7 cellular contexts compared by ENCODE assay signal in the genomic region with DNA sequence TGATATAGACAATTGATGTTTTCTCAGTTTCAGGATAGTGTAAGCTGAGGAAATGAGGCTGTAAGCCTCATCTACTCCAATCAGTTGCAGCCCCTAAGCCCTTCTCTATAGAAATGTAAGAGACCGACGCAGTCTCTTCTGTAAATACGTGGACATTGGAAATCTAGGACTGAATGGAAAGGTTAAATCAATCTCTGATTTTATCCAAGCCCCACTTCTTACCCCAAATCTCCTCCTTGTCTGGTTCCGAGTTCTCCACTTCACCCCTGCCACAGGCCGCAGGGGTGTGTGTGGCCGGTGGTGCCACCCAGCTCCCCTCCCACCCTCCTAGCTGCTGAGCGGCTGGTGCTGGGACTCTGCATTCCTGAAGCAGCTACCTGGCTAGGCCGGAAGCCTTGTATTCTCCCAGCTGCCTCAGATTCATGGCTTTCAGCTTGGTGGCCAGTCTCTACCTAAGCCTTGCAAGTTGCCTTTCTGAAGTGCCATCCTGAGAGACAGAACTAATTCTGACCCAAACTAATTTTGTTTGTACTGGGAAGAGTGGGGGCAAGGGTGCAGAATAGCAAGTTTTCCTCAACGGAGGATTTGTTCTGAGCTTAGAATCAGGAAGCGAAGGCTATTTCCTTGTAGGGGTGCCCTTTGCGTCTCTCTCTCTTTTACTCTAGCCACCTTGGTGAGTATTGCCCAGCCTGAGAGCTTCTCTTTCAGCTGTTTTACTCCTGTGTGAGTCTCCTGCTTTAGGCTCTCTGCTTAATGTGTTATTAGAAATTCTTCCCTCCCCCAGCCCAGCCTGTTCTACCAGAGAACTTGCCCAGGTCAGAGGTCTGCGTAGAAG. TPM values are rescaled to one million over a fixed set of nuclear protein-coding genes. Genes with fewer than 3 reads are reported as not detected.
A peak's percentile ranks its signal among the peaks of the same experiment; 100 is the strongest.
DNase-seq lines count a peak whose midpoint lies in the region; ATAC-seq and TF ChIP-seq lines count a peak whose summit lies in the region.

No MANE protein-coding gene starts in this region.

- H3K27ac ChIP-seq in KMS-11 (no peak overlapping the region), lung (ENCODE audit: low read depth in 1 of 2, low read length in 1 of 2) (peak overlapping the region in 1 of 2 donors; percentile 61), tibial nerve (peak overlapping the region in 3 of 4 donors; percentile 69 to 70 (median 70))

- H2AFZ ChIP-seq in KMS-11 (ENCODE audit: low read depth): peak overlapping the region; percentile 89

- H4K20me1 ChIP-seq in KMS-11 (ENCODE audit: insufficient read depth): no peaks in the 10 kb centered on the region

- peak overlapping the region; percentile 32; the same call in 1 of the 2 replicates for H3K9ac ChIP-seq in KMS-11

- CTCF ChIA-PET in GM10248 (lab: Yijun Ruan, JAX): interaction anchor here (1.1 to 1.8 kb wide), 4 partner anchors 8 to 79 kb away, joined by 3 to 8 read pairs (median 4); no protein-coding TSS in a partner anchor

- no peak for TF ChIP-seq CTCF in KMS-11 (conservative IDR thresholded peaks at IDR 0.05; ENCODE audit: low read depth, low read length)
- TF ChIP-seq CTCF in choroid plexus epithelial cell (conservative IDR thresholded peaks at IDR 0.05; ENCODE audit: low read depth, low read length): no peak
- no peak for TF ChIP-seq CTCF in lung (IDR thresholded peaks at IDR 0.05; ENCODE audit: control extremely low read depth, extremely low read depth)
- TF ChIP-seq CTCF in tibial nerve (IDR thresholded peaks at IDR 0.05): no peak
- TF ChIP-seq CTCF in GM10248 (IDR thresholded peaks at IDR 0.05; ENCODE audit: control extremely low read depth, extremely low read depth, low read depth, missing control alignments): no peak

- no peaks in the 10 kb centered on the region for H3K27me3 ChIP-seq in KMS-11 (ENCODE audit: insufficient read depth, low read depth)
- no peaks in the 10 kb centered on the region for H3K27me3 ChIP-seq in lung (ENCODE audit: control insufficient read depth, insufficient read depth)
- no peaks in the 10 kb centered on the region for H3K27me3 ChIP-seq in tibial nerve

- no peak for TF ChIP-seq EP300 in tibial nerve (IDR thresholded peaks at IDR 0.05)

- DNase-seq in choroid plexus epithelial cell (ENCODE audit: low read depth) (peak; percentile 17), lung (ENCODE audit: low spot score) (peak; percentile 44), tibial nerve (ENCODE audit: low spot score in 2 of 2) (no peak), GM10248 (ENCODE audit: extremely low spot score) (no peak)

- H3K4me3 ChIP-seq in KMS-11 (IDR thresholded peaks at IDR 0.05; ENCODE audit: insufficient read depth, low read depth, low read length): no peak overlapping the region
- peak overlapping the region; percentile 67 for H3K4me3 ChIP-seq in choroid plexus epithelial cell (ENCODE audit: low read depth, low read length)
- H3K4me3 ChIP-seq in lung: peak overlapping the region; percentile 48
- peak overlapping the region; percentile 30 to 62 (median 56) for H3K4me3 ChIP-seq in tibial nerve

- H3K79me2 ChIP-seq in KMS-11 (ENCODE audit: insufficient read depth, low read depth): no peaks in the 10 kb centered on the region

- peak; percentile 26 for ATAC-seq in GM19452 (IDR thresholded peaks at IDR 0.05; ENCODE audit: unreplicated experiment)
- ATAC-seq in lung (ENCODE audit: insufficient read depth, low FRiP score): peak; percentile 51
- ATAC-seq in HG03571 (IDR thresholded peaks at IDR 0.05; ENCODE audit: unreplicated experiment): no peak

- H3K9me3 ChIP-seq in lung (ENCODE audit: control insufficient read depth in 2 of 2, insufficient read depth in 1 of 2, low read length in 1 of 2) (no peaks in the 10 kb centered on the region), tibial nerve (no peaks in the 10 kb centered on the region)

- TF ChIP-seq POLR2A in tibial nerve (IDR thresholded peaks at IDR 0.05): no peak

- WGBS in lung, 2 donors: 24 to 29% methylated on average over 12 of the region's 12 CpGs
- WGBS in tibial nerve, 2 donors: 30 to 32% methylated on average over 12 of the region's 12 CpGs

- H3K4me1 ChIP-seq in KMS-11 (ENCODE audit: low read depth, poor library complexity, severe bottlenecking) (no peaks in the 10 kb centered on the region), lung (ENCODE audit: control insufficient read depth in 2 of 2, insufficient read depth in 2 of 2, low read length in 2 of 2) (peaks cover 0 to 2% of the 10 kb centered on the region in 2 donors), tibial nerve (peaks cover 0 to 31% (median 2%) of the 10 kb centered on the region in 4 donors)

- H3K4me2 ChIP-seq in KMS-11: peak overlapping the region; percentile 84

- H3K36me3 ChIP-seq in KMS-11 (ENCODE audit: insufficient read depth): no peaks in the 10 kb centered on the region
- peaks cover 0 to 12% of the 10 kb centered on the region in 2 donors for H3K36me3 ChIP-seq in lung (ENCODE audit: control insufficient read depth in 2 of 2, insufficient read depth in 2 of 2, low read length in 2 of 2)
- H3K36me3 ChIP-seq in tibial nerve: peaks cover 0 to 36% (median 0%) of the 10 kb centered on the region in 3 donors

- POLR2A ChIA-PET in GM10248 (lab: Yijun Ruan, JAX): no interaction called here

RNA-seq across cellular contexts. Expression of gene VWA5A, which starts 0.7 kb away (rescaled TPM):
- total RNA-seq in lung (10 to 100 TPM; 30.1 to 35.8 TPM), tibial nerve (10 to 100 TPM; 17.0 to 22.5 (median 19.9) TPM)
- 10 to 100 TPM; 20.7 to 27.4 TPM for polyA plus RNA-seq in lung

Comparison
In these comparisons a context has a peak if more than half of its experiments do, and no peak if none do; other contexts are left out.
1. DNase-seq: peak in choroid plexus epithelial cell (single experiment) and lung (single experiment); none in tibial nerve (0 of 2) and GM10248 (single experiment).